ENCODE assay signal across 25 cellular contexts in genomic region chr12:13652105-13652504, GRCh38.
DNase-seq lines count a peak whose midpoint lies in the region; ATAC-seq, FAIRE-seq and TF ChIP-seq lines count a peak whose summit lies in the region.
"Had no signal": no experiment of that assay in that cellular context is flagged by ENCODE, and none has a peak within 500 bp of the region (broad histone marks: within the 10 kb centered on the region; RNA-seq: fewer than 3 reads in every experiment).

No MANE protein-coding gene starts in this region.

- CTCF ChIA-PET in SK-N-SH (lab: Yijun Ruan, JAX), result interaction anchor here (1.0 kb wide), 1 partner anchor 9 kb away, joined by 3 read pairs; no protein-coding TSS in a partner anchor

- H3K36me3 ChIP-seq in lower lobe of right lung (no peaks in the 10 kb centered on the region), upper lobe of left lung (no peaks in the 10 kb centered on the region), SK-N-SH (replicated peaks in 1 of 2; ENCODE audit: control insufficient read depth in 1 of 2, insufficient read depth in 2 of 2, low read length in 1 of 2) (no peaks in the 10 kb centered on the region)
- H3K36me3 ChIP-seq: BE2C, BLaER1 had no signal

- POLR2A ChIA-PET in SK-N-SH (lab: Yijun Ruan, JAX), result no interaction called here

- H3K27me3 ChIP-seq in lower lobe of right lung (ENCODE audit: low read depth), result no peaks in the 10 kb centered on the region
- no peaks in the 10 kb centered on the region for H3K27me3 ChIP-seq in upper lobe of left lung
- H3K27me3 ChIP-seq in SK-N-SH (ENCODE audit: insufficient read depth), result no peaks in the 10 kb centered on the region
- H3K27me3 ChIP-seq: BLaER1 had no signal

- FAIRE-seq in frontal cortex (lab: Jason Lieb, UNC), result no peak
- FAIRE-seq: A204.1, GM12878, GM12892, GM18507 had no signal

- WGBS in upper lobe of left lung, 2 donors, result 73 to 83% methylated on average over 1 of the region's 1 CpG
- 36% methylated on average over 1 of the region's 1 CpG for WGBS in SK-N-SH (ENCODE audit: low lambda C conversion rate)

- no peak overlapping the region for H2AFZ ChIP-seq in SK-N-SH (ENCODE audit: low read depth)

- TF ChIP-seq EP300 in upper lobe of left lung (IDR thresholded peaks at IDR 0.05) (peak in 1 of 4 donors; percentile 65), SK-N-SH (IDR thresholded peaks at IDR 0.05; ENCODE audit: borderline replicate concordance in 1 of 2, low read depth in 1 of 2, low read length in 1 of 2) (no peak)

- H3K9me3 ChIP-seq in lower lobe of right lung (no peaks in the 10 kb centered on the region), upper lobe of left lung (no peaks in the 10 kb centered on the region), SK-N-SH (no peaks in the 10 kb centered on the region)
- H3K9me3 ChIP-seq: BE2C, BLaER1 had no signal

- no peak for TF ChIP-seq POLR2A in upper lobe of left lung (IDR thresholded peaks at IDR 0.05)

- TF ChIP-seq CTCF in lower lobe of right lung (IDR thresholded peaks at IDR 0.05) (no peak), upper lobe of left lung (IDR thresholded peaks at IDR 0.05) (no peak), SK-N-SH (IDR thresholded peaks at IDR 0.05) (no peak)

- H3K4me1 ChIP-seq in lower lobe of right lung (no peaks in the 10 kb centered on the region), upper lobe of left lung (no peaks in the 10 kb centered on the region), SK-N-SH (ENCODE audit: control insufficient read depth in 1 of 2, insufficient read depth in 2 of 2, low read depth in 1 of 2, low read length in 1 of 2) (no peaks in the 10 kb centered on the region)
- H3K4me1 ChIP-seq: BE2C had no signal

- H3K27ac ChIP-seq in lower lobe of right lung (no peak overlapping the region), upper lobe of left lung (no peak overlapping the region), SK-N-SH (ENCODE audit: low read depth in 2 of 2, low read length in 1 of 2) (no peak overlapping the region)
- H3K27ac ChIP-seq: BLaER1 had no signal

- H4K20me1 ChIP-seq in SK-N-SH (ENCODE audit: insufficient read depth), result no peaks in the 10 kb centered on the region
- H4K20me1 ChIP-seq: BLaER1 had no signal

- DNase-seq in lower lobe of right lung (no peak), upper lobe of left lung (peak in 1 of 2 donors; percentile 33), frontal cortex (ENCODE audit: low spot score in 2 of 2) (no peak), SK-N-SH (no peak)
- DNase-seq in activated naive CD4-positive, alpha-beta T cell treated with Interleukin-2 at 50 U/mL for 16 hours, result no peak
- DNase-seq: 8988T; ACHN; BE2C; C1 segment of cervical spinal cord; CD4-positive, alpha-beta memory T cell; CD4-positive, CD25-positive, alpha-beta regulatory T cell; CD8-positive, alpha-beta memory T cell; COR-L47; DMS 273 treated with DMSO at 0.1 percent for 48 hours; DMS153; DMS53; DMS79; DND-41; EL; GDM1 had no signal

- no peaks in the 10 kb centered on the region for H3F3A ChIP-seq in SK-N-SH (replicated peaks; ENCODE audit: insufficient read depth)

- H3K9me2 ChIP-seq in SK-N-SH, result no peaks in the 10 kb centered on the region

- no peak overlapping the region for H3K4me3 ChIP-seq in lower lobe of right lung
- no peak overlapping the region for H3K4me3 ChIP-seq in upper lobe of left lung
- no peak overlapping the region for H3K4me3 ChIP-seq in SK-N-SH (ENCODE audit: low read depth in 2 of 2, low read length in 1 of 2)
- H3K4me3 ChIP-seq: BLaER1, GM12878 had no signal

- H3K4me2 ChIP-seq in SK-N-SH, result no peak overlapping the region
- H3K4me2 ChIP-seq: BLaER1 had no signal

- H3K79me2 ChIP-seq in SK-N-SH (ENCODE audit: insufficient read depth), result no peaks in the 10 kb centered on the region

- intact Hi-C loops in lower lobe of right lung (cut with DNase I), result no loop called here

- no peak for TF ChIP-seq RAD21 in SK-N-SH (IDR thresholded peaks at IDR 0.05; ENCODE audit: low read length)

- no peak overlapping the region for H3K9ac ChIP-seq in SK-N-SH
- H3K9ac ChIP-seq: BLaER1 had no signal

- ATAC-seq in lower lobe of right lung, result peak; percentile 85 to 88
- ATAC-seq in upper lobe of left lung (ENCODE audit: low FRiP score in 2 of 2), result peak; percentile 31 to 74
- ATAC-seq: GM12878 had no signal

TF ChIP-seq in SK-N-SH, 30 proteins besides CTCF, POLR2A, EP300 and RAD21 (continues in another document):
- no peak for TF ChIP-seq FOSL2 (IDR thresholded peaks at IDR 0.05; ENCODE audit: borderline replicate concordance, low read depth)
- no peak for TF ChIP-seq FOXJ3 (CRISPR knock-in tag; IDR thresholded peaks at IDR 0.05)
- TF ChIP-seq YY1 (IDR thresholded peaks at IDR 0.05; ENCODE audit: low read depth), result no peak
- TF ChIP-seq IRF3 (IDR thresholded peaks at IDR 0.05; ENCODE audit: low read depth, low read length), result no peak
- TF ChIP-seq CHD2 (IDR thresholded peaks at IDR 0.05; ENCODE audit: low read length, partially characterized antibody), result no peak
- no peak for TF ChIP-seq FOXM1 (IDR thresholded peaks at IDR 0.05; ENCODE audit: low read depth)
- no peak for TF ChIP-seq REST (IDR thresholded peaks at IDR 0.05; ENCODE audit: low read depth, low read length)
- TF ChIP-seq MAX (IDR thresholded peaks at IDR 0.05; ENCODE audit: low read depth), result no peak
- no peak for TF ChIP-seq NRF1 (IDR thresholded peaks at IDR 0.05; ENCODE audit: low read depth, low read length)
- no peak for TF ChIP-seq ZBTB33 (IDR thresholded peaks at IDR 0.05; ENCODE audit: borderline replicate concordance, low read depth)
- TF ChIP-seq USF1 (IDR thresholded peaks at IDR 0.05; ENCODE audit: borderline replicate concordance, low read depth), result no peak
- no peak for TF ChIP-seq RFX5 (IDR thresholded peaks at IDR 0.05; ENCODE audit: low read length)
- no peak for TF ChIP-seq POLR2AphosphoS5 (IDR thresholded peaks at IDR 0.05; ENCODE audit: low read depth, low read length)
- no peak for TF ChIP-seq SMC3 (IDR thresholded peaks at IDR 0.05; ENCODE audit: low read depth, low read length)
